Comparison of ENCODE assay signal across 20 cellular contexts in the genomic region with DNA sequence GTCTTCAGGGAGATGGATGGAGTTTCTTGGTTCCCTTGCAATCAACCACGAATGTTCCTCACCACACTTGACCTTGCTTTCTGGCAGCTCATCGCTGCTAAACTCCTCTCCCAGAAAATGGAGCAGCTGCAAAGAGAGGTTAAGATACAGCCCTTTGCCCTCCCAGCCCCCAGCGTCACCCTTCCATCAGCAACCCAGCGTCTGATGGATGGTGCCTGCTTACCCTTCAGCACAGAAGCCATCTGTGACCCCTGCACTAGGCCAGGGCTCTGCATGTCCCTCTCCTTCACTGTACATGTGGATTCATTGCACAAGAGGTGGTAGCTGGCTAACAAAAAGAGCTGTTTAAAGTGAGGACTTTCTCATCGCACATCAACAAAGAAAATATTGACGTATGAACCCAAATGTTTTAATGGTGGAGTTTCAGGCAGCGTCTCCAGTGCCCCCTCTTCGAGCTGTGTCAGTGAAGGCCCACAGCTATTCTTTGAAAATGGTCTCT. TPM values are rescaled to one million over a fixed set of nuclear protein-coding genes. Genes with fewer than 3 reads are reported as not detected.
DNase-seq lines count a peak whose midpoint lies in the region; ATAC-seq, FAIRE-seq and TF ChIP-seq lines count a peak whose summit lies in the region.
"Had no signal": no experiment of that assay in that cellular context is flagged by ENCODE, and none has a peak within 500 bp of the region (broad histone marks: within the 10 kb centered on the region; RNA-seq: fewer than 3 reads in every experiment).

No MANE protein-coding gene starts in this region.

- no peaks in the 10 kb centered on the region; the same call in 1 of the 2 replicates for H4K20me1 ChIP-seq in K562 (replicated peaks; ENCODE audit: control insufficient read depth, insufficient read depth, low read length)

- H3K36me3 ChIP-seq in K562 (ENCODE audit: control insufficient read depth, insufficient read depth, low read length) (no peaks in the 10 kb centered on the region), endodermal cell (ENCODE audit: control insufficient read depth, insufficient read depth, low read length) (no peaks in the 10 kb centered on the region)
- H3K36me3 ChIP-seq: BE2C, HAP-1 had no signal

- TF ChIP-seq RAD21 in K562 (CRISPR knock-in tag; conservative IDR thresholded peaks at IDR 0.05 in 1 of 2, IDR thresholded peaks at IDR 0.05 in 1 of 2) = no peak

- no peak overlapping the region for H3K4me3 Mint-ChIP-seq in endodermal cell
- H3K4me3 Mint-ChIP-seq in nephron progenitor cell = no peak overlapping the region
- H3K4me3 Mint-ChIP-seq: CD4-positive, CD25-positive, alpha-beta regulatory T cell; CD8-positive, alpha-beta memory T cell had no signal

- H3K27me3 ChIP-seq in K562 (ENCODE audit: control insufficient read depth in 2 of 2, insufficient read depth in 2 of 2, low read length in 2 of 2) (peaks cover 0 to 3% of the 10 kb centered on the region in 2 experiments; a peak in 2 of 5 replicates), endodermal cell (ENCODE audit: control insufficient read depth, insufficient read depth, low read length, poor library complexity, severe bottlenecking) (no peaks in the 10 kb centered on the region), foreskin keratinocyte (peaks cover 2% of the 10 kb centered on the region)
- H3K27me3 ChIP-seq: BE2C had no signal

- H3K36me3 Mint-ChIP-seq in endodermal cell (ENCODE audit: low read depth) (no peaks in the 10 kb centered on the region), nephron progenitor cell (ENCODE audit: low read depth) (no peaks in the 10 kb centered on the region)
- H3K36me3 Mint-ChIP-seq: CD4-positive, CD25-positive, alpha-beta regulatory T cell; CD8-positive, alpha-beta memory T cell had no signal

- no TSS peak for BruUV-seq in K562 (replicated peaks; lab: Mats Ljungman, UMichigan)

- POLR2A ChIA-PET in K562 (lab: Yijun Ruan, JAX) = interaction anchor here (1.0 to 1.4 kb wide), 2 partner anchors 16 to 36 kb away, joined by 3 read pairs; no protein-coding TSS in a partner anchor

- H3K9me3 Mint-ChIP-seq in endodermal cell (no peaks in the 10 kb centered on the region), nephron progenitor cell (no peaks in the 10 kb centered on the region)
- H3K9me3 Mint-ChIP-seq: CD4-positive, CD25-positive, alpha-beta regulatory T cell; CD8-positive, alpha-beta memory T cell had no signal

- H3K9me1 ChIP-seq in K562 (ENCODE audit: control insufficient read depth, insufficient read depth, low read length) = no peaks in the 10 kb centered on the region

- no peaks in the 10 kb centered on the region for H3K27me3 Mint-ChIP-seq in endodermal cell (ENCODE audit: insufficient read depth)
- H3K27me3 Mint-ChIP-seq in nephron progenitor cell (ENCODE audit: low read depth, poor library complexity) = peaks cover 23% of the 10 kb centered on the region
- H3K27me3 Mint-ChIP-seq: CD4-positive, CD25-positive, alpha-beta regulatory T cell had no signal

- intact Hi-C loops in K562 (cut with micrococcal nuclease) = no loop called here

- H3K27ac ChIP-seq in K562 (ENCODE audit: extremely low read depth, low read depth, low read length) (peak overlapping the region; percentile 71; the same call in 1 of the 3 replicates), endodermal cell (ENCODE audit: low read depth, low read length) (peak overlapping the region; percentile 63), foreskin keratinocyte (no peak overlapping the region)
- H3K27ac ChIP-seq: HL-60 had no signal

- no peak overlapping the region for H3K4me2 ChIP-seq in K562 (ENCODE audit: insufficient read depth, low read length)

- H3K4me1 Mint-ChIP-seq in endodermal cell = peaks cover under 1% of the 10 kb centered on the region
- peaks cover 12% of the 10 kb centered on the region for H3K4me1 Mint-ChIP-seq in nephron progenitor cell
- H3K4me1 Mint-ChIP-seq: CD4-positive, CD25-positive, alpha-beta regulatory T cell; CD8-positive, alpha-beta memory T cell had no signal

- no peak for TF ChIP-seq POLR2A in K562 (conservative IDR thresholded peaks at IDR 0.05)

- FAIRE-seq in K562 (lab: Jason Lieb, UNC) = no peak
- FAIRE-seq: A204.1, D721Med, G401.6, GM12891, GM19239 had no signal

- H3K9me3 ChIP-seq in K562 (replicated peaks; ENCODE audit: control insufficient read depth, insufficient read depth, low read depth, low read length) = no peaks in the 10 kb centered on the region
- no peaks in the 10 kb centered on the region for H3K9me3 ChIP-seq in endodermal cell (ENCODE audit: control insufficient read depth, low read length)
- H3K9me3 ChIP-seq: BE2C, HAP-1 had no signal

- no peak for TF ChIP-seq CTCF in K562 (IDR thresholded peaks at IDR 0.05 in 2 of 3, conservative IDR thresholded peaks at IDR 0.05 in 1 of 3; ENCODE audit: insufficient read depth in 2 of 3, low read depth in 1 of 3, low read length in 3 of 3)
- TF ChIP-seq CTCF in endodermal cell (conservative IDR thresholded peaks at IDR 0.05) = no peak
- no peak for TF ChIP-seq CTCF in nephron progenitor cell (IDR thresholded peaks at IDR 0.05)
- no peak for TF ChIP-seq CTCF in foreskin keratinocyte (conservative IDR thresholded peaks at IDR 0.05)

- 52% methylated on average over 8 of the region's 8 CpGs for WGBS in K562 (ENCODE audit: insufficient coverage, low coverage, missing lambda C conversion rate)
- WGBS in endodermal cell (ENCODE audit: insufficient coverage in 1 of 2, insufficient read length in 1 of 2), 2 experiments = 93 to 95% methylated on average over 8 of the region's 8 CpGs

- CTCF ChIA-PET in K562 (lab: Yijun Ruan, JAX; ENCODE audit: low intra/inter-chr PET ratio) = no interaction called here

- H3K4me1 ChIP-seq in K562 (replicated peaks in 1 of 2; ENCODE audit: control insufficient read depth in 2 of 2, insufficient read depth in 2 of 2, low read length in 2 of 2) = peaks cover 17 to 27% of the 10 kb centered on the region in 2 experiments
- no peaks in the 10 kb centered on the region for H3K4me1 ChIP-seq in endodermal cell (ENCODE audit: control insufficient read depth, insufficient read depth, low read length)
- H3K4me1 ChIP-seq in foreskin keratinocyte = no peaks in the 10 kb centered on the region
- H3K4me1 ChIP-seq: BE2C, HAP-1 had no signal

- DNase-seq in K562 (ENCODE audit: extremely low read depth in 1 of 4, low spot score in 3 of 4) (no peak), endodermal cell (no peak), nephron progenitor cell (no peak), foreskin keratinocyte (no peak), ureter (ENCODE audit: low spot score) (no peak)
- DNase-seq: BE2C; C1 segment of cervical spinal cord; CD4-positive, CD25-positive, alpha-beta regulatory T cell; CD8-positive, alpha-beta memory T cell; COR-L47 had no signal

- in situ Hi-C loops in K562 (cut with MboI) = no loop called here

- H2AFZ ChIP-seq in K562 (ENCODE audit: low read depth, low read length) = peak overlapping the region; percentile 85

- H3K27ac Mint-ChIP-seq in endodermal cell = no peak overlapping the region
- H3K27ac Mint-ChIP-seq in nephron progenitor cell = peak overlapping the region; percentile 42
- H3K27ac Mint-ChIP-seq: CD4-positive, CD25-positive, alpha-beta regulatory T cell; CD8-positive, alpha-beta memory T cell had no signal

- no peak for TF ChIP-seq EP300 in K562 (IDR thresholded peaks at IDR 0.05; ENCODE audit: low read length)

- H3K9ac ChIP-seq in K562 (ENCODE audit: insufficient read depth in 1 of 2, low read depth in 2 of 2, low read length in 2 of 2) (peak overlapping the region; percentile 15 to 21; a peak in 2 of 4 replicates), endodermal cell (ENCODE audit: extremely low read depth, low read length, poor library complexity, severe bottlenecking) (no peak overlapping the region)

- ATAC-seq in K562 (no peak), foreskin keratinocyte (no peak), HG02759 (IDR thresholded peaks at IDR 0.05; ENCODE audit: unreplicated experiment) (no peak)

- H3K4me3 ChIP-seq in K562 = no peak overlapping the region
- H3K4me3 ChIP-seq in endodermal cell (ENCODE audit: low read length) = no peak overlapping the region
- H3K4me3 ChIP-seq: HAP-1 had no signal

- no peaks in the 10 kb centered on the region for H3K79me2 ChIP-seq in K562 (ENCODE audit: control insufficient read depth, insufficient read depth, low read length)

RNA-seq across cellular contexts. Expression of gene LBP, which starts 12.3 kb away (rescaled TPM):
- not detected in 2 replicates for total RNA-seq in K562 (2011; cell fraction: chromatin; rRNA removed; ENCODE audit: low replicate concordance)
- total RNA-seq in K562 (2011; cell fraction: nucleolus; rRNA removed) = not detected in 2 replicates
- not detected in 2 replicates for total RNA-seq in K562 (2011; cell fraction: nucleoplasm; rRNA removed)
- total RNA-seq in K562 (2014; rRNA removed) (0.08 TPM in 1 of 2 replicates, not detected in the other), K562 (2014; rRNA removed; fragmentation: Illumina TruSeq; extraction: Trizol) (not detected in 2 replicates), K562 (2015; rRNA removed; fragmentation: Illumina TruSeq; extraction: Trizol) (0.07 and 0.11 TPM in 2 replicates), K562 (2021) (0.11 and 0.31 TPM in 2 replicates), endodermal cell (under 1 TPM in 1 of 2 donors, not detected in 1; 0.18 TPM), foreskin keratinocyte (not detected in 2 replicates), ureter (0.83 TPM)
- polyA plus RNA-seq in K562 (2011; rRNA removed) (0.10 TPM in 1 of 2 replicates, not detected in the other), K562 (2014; fragmentation: Illumina TruSeq; extraction: Trizol) (0.15 TPM in 1 of 2 replicates, not detected in the other), K562 (2014; fragmentation: Nextera tagmentation; extraction: Ambion mirVana) (under 1 TPM; 0.06 to 0.07 TPM), K562 (2014; rRNA removed) (not detected in 2 replicates), foreskin keratinocyte (not detected in 2 replicates)
- polyA plus RNA-seq in K562 (2011; cell fraction: cytosol; rRNA removed) = 0.12 and 0.15 TPM in 2 replicates
- not detected in 2 replicates for polyA plus RNA-seq in K562 (2011; cell fraction: nucleus; rRNA removed)
- polyA plus RNA-seq in K562 (2012) = 0.17 and 0.22 TPM in 2 replicates
- 0.11 and 0.18 TPM in 2 replicates for polyA minus RNA-seq in K562 (2011; rRNA and poly(A)+ RNA removed)
- polyA minus RNA-seq in K562 (2011; cell fraction: cytosol; rRNA and poly(A)+ RNA removed) = not detected in 2 replicates
- not detected in 2 replicates for polyA minus RNA-seq in K562 (2011; cell fraction: nucleus; rRNA and poly(A)+ RNA removed)
- polyA plus RNA-seq in endodermal cell (2013, experiment 1 of 2) = not detected
- polyA plus RNA-seq in endodermal cell (2013, experiment 2 of 2) = not detected
- total RNA-seq: CD4-positive, CD25-positive, alpha-beta regulatory T cell; CD8-positive, alpha-beta memory T cell; HT1080; IMR-90 had no signal
- polyA plus RNA-seq: CD4-positive, CD25-positive, alpha-beta regulatory T cell; CD8-positive, alpha-beta memory T cell; IMR-90 had no signal

RNA-seq across cellular contexts. Expression of gene BPI, which starts 54.6 kb away (rescaled TPM):
- total RNA-seq in K562 (2011; cell fraction: chromatin; rRNA removed; ENCODE audit: low replicate concordance) = not detected in 2 replicates
- not detected in 2 replicates for total RNA-seq in K562 (2011; cell fraction: nucleolus; rRNA removed)
- total RNA-seq in K562 (2011; cell fraction: nucleoplasm; rRNA removed) = not detected in 2 replicates
- not detected in 2 replicates for total RNA-seq in K562 (2014; rRNA removed)
- total RNA-seq in K562 (2014; rRNA removed; fragmentation: Illumina TruSeq; extraction: Trizol) = not detected in 2 replicates
- not detected in 2 replicates for total RNA-seq in K562 (2015; rRNA removed; fragmentation: Illumina TruSeq; extraction: Trizol)
- total RNA-seq in K562 (2021) = not detected in 2 replicates
- not detected in 2 replicates for polyA plus RNA-seq in K562 (2011; rRNA removed)
- polyA plus RNA-seq in K562 (2011; cell fraction: cytosol; rRNA removed) = not detected in 2 replicates
- polyA plus RNA-seq in K562 (2011; cell fraction: nucleus; rRNA removed) = not detected in 2 replicates
- not detected in 2 replicates for polyA plus RNA-seq in K562 (2012)
- polyA plus RNA-seq in K562 (2014; fragmentation: Illumina TruSeq; extraction: Trizol) = not detected in 2 replicates
- polyA plus RNA-seq in K562 (2014; fragmentation: Nextera tagmentation; extraction: Ambion mirVana) = not detected
- not detected in 2 replicates for polyA plus RNA-seq in K562 (2014; rRNA removed)
- polyA minus RNA-seq in K562 (2011; rRNA and poly(A)+ RNA removed) = not detected in 2 replicates
- not detected in 2 replicates for polyA minus RNA-seq in K562 (2011; cell fraction: cytosol; rRNA and poly(A)+ RNA removed)
- not detected in 2 replicates for polyA minus RNA-seq in K562 (2011; cell fraction: nucleus; rRNA and poly(A)+ RNA removed)
- not detected for total RNA-seq in endodermal cell
- 0.78 TPM for polyA plus RNA-seq in endodermal cell (2013, experiment 1 of 2)
- 0.66 TPM for polyA plus RNA-seq in endodermal cell (2013, experiment 2 of 2)
- total RNA-seq in foreskin keratinocyte = not detected in 2 replicates
- polyA plus RNA-seq in foreskin keratinocyte = not detected in 2 replicates
- not detected for total RNA-seq in ureter
- total RNA-seq: CD4-positive, CD25-positive, alpha-beta regulatory T cell; CD8-positive, alpha-beta memory T cell; HT1080; IMR-90 had no signal
- polyA plus RNA-seq: CD4-positive, CD25-positive, alpha-beta regulatory T cell; CD8-positive, alpha-beta memory T cell had no signal
